ENCODE assay signal across 28 cellular contexts in genomic region chr22:26680485-26680884, GRCh38. TPM values are rescaled to one million over a fixed set of nuclear protein-coding genes. Genes with fewer than 3 reads are reported as not detected.
DNase-seq lines count a peak whose midpoint lies in the region; ATAC-seq and TF ChIP-seq lines count a peak whose summit lies in the region.
"Had no signal": no experiment of that assay in that cellular context is flagged by ENCODE, and none has a peak within 500 bp of the region (broad histone marks: within the 10 kb centered on the region; RNA-seq: fewer than 3 reads in every experiment).

No MANE protein-coding gene starts in this region.

- no peak overlapping the region for H3K4me3 Mint-ChIP-seq in CD4-positive, CD25-positive, alpha-beta regulatory T cell
- H3K4me3 Mint-ChIP-seq in chondrocyte (ENCODE audit: unreplicated experiment), result no peak overlapping the region
- H3K4me3 Mint-ChIP-seq: CD8-positive, alpha-beta memory T cell had no signal

- H3K18ac ChIP-seq in IMR-90 (ENCODE audit: low read depth, low read length) (no peak overlapping the region), neuronal stem cell (ENCODE audit: low read length) (peak overlapping the region; percentile 31)

- no peak overlapping the region for H2BK15ac ChIP-seq in IMR-90 (ENCODE audit: low read depth, low read length)
- H2BK15ac ChIP-seq in neuronal stem cell (ENCODE audit: low read length), result no peak overlapping the region

- H3K36me3 ChIP-seq in CD4-positive, CD25-positive, alpha-beta regulatory T cell (ENCODE audit: control insufficient read depth, insufficient read depth, low read length), result peaks cover 64% of the 10 kb centered on the region
- H3K36me3 ChIP-seq in IMR-90 (ENCODE audit: control insufficient read depth, insufficient read depth, low read length), result peaks cover 2% of the 10 kb centered on the region; the same call in 1 of the 2 replicates
- peaks cover 1 to 12% of the 10 kb centered on the region in 2 donors for H3K36me3 ChIP-seq in neuronal stem cell (replicated peaks in 1 of 2; ENCODE audit: control insufficient read depth in 2 of 2, insufficient read depth in 2 of 2, low read length in 2 of 2)

- no peaks in the 10 kb centered on the region for H3K9me3 Mint-ChIP-seq in CD4-positive, CD25-positive, alpha-beta regulatory T cell
- H3K9me3 Mint-ChIP-seq in chondrocyte (ENCODE audit: low read depth), result peaks cover 6% of the 10 kb centered on the region
- H3K9me3 Mint-ChIP-seq: CD8-positive, alpha-beta memory T cell had no signal

- H3K4me2 ChIP-seq in IMR-90 (ENCODE audit: low read depth, low read length), result no peak overlapping the region
- no peak overlapping the region for H3K4me2 ChIP-seq in neuronal stem cell (ENCODE audit: insufficient read depth, low read length, poor library complexity, severe bottlenecking)

- ATAC-seq in CD4-positive, CD25-positive, alpha-beta regulatory T cell (ENCODE audit: low read depth in 2 of 2), result no peak
- ATAC-seq in IMR-90 (ENCODE audit: low read depth) (no peak), HG03139 (IDR thresholded peaks at IDR 0.05; ENCODE audit: unreplicated experiment) (no peak)
- ATAC-seq: HepG2, PC-3 had no signal

- no peak overlapping the region for H3K4me3 ChIP-seq in CD4-positive, CD25-positive, alpha-beta regulatory T cell (ENCODE audit: low read depth, low read length)
- no peak overlapping the region for H3K4me3 ChIP-seq in IMR-90 (ENCODE audit: insufficient read depth, low read depth, low read length)
- no peak overlapping the region for H3K4me3 ChIP-seq in neuronal stem cell (ENCODE audit: low read length in 2 of 2)

- H3K14ac ChIP-seq in IMR-90 (replicated peaks; ENCODE audit: low read depth, low read length), result no peak overlapping the region
- no peak overlapping the region for H3K14ac ChIP-seq in neuronal stem cell (ENCODE audit: low read length)

- no peak overlapping the region for H3K27ac ChIP-seq in CD4-positive, CD25-positive, alpha-beta regulatory T cell (ENCODE audit: insufficient read depth, low read length, poor library complexity, severe bottlenecking)
- no peak overlapping the region for H3K27ac ChIP-seq in IMR-90 (ENCODE audit: insufficient read depth, low read length)
- no peak overlapping the region for H3K27ac ChIP-seq in neuronal stem cell (replicated peaks; ENCODE audit: low read length)

- CTCF ChIA-PET in IMR-90 (lab: Yijun Ruan, JAX), result no interaction called here

- in situ Hi-C loops in IMR-90 (cut with MboI; ENCODE audit: low sequenced_read_pairs), result no loop called here

- TF ChIP-seq RAD21 in IMR-90 (IDR thresholded peaks at IDR 0.05; ENCODE audit: low read length), result no peak

- no peak for DNase-seq in CD4-positive, CD25-positive, alpha-beta regulatory T cell
- no peak for DNase-seq in IMR-90
- DNase-seq in chondrocyte (ENCODE audit: low spot score), result no peak
- DNase-seq in neuronal stem cell (ENCODE audit: low spot score), result no peak
- DNase-seq in posterior vena cava (ENCODE audit: low spot score), result no peak
- no peak for DNase-seq in hepatic stellate cell (ENCODE audit: low spot score)
- DNase-seq in DMS53 (lab: John Stamatoyannopoulos, UW), result no peak
- DNase-seq: C1 segment of cervical spinal cord; DMS 273 treated with DMSO at 0.1 percent for 48 hours; DMS79 treated with DMSO at 0.1 percent for 48 hours; KBM-7; MV-4-11; NCI-H1105; NCI-H146; NCI-H1930; NCI-H446; NCI-H524 treated with DMSO at 0.1 percent for 48 hours; NCI-H82; NK-92 treated with Interleukin-12 subunit alpha and Interleukin-12 subunit beta, amount 100 ng/mL, for 24 hours; PC-3 had no signal

- H2BK12ac ChIP-seq in neuronal stem cell (ENCODE audit: low read length), result no peak overlapping the region

- peaks cover 17 to 63% of the 10 kb centered on the region in 2 experiments for H3K79me1 ChIP-seq in IMR-90 (ENCODE audit: low read depth in 1 of 2, low read length in 2 of 2)
- no peaks in the 10 kb centered on the region for H3K79me1 ChIP-seq in neuronal stem cell (ENCODE audit: low read depth, low read length)

- H4K5ac ChIP-seq in IMR-90 (ENCODE audit: low read depth, low read length), result no peak overlapping the region

- H3K27ac Mint-ChIP-seq in CD4-positive, CD25-positive, alpha-beta regulatory T cell, result peak overlapping the region in 2 of 3 donors; percentile 13 to 75
- H3K27ac Mint-ChIP-seq in chondrocyte (ENCODE audit: unreplicated experiment), result peak overlapping the region; percentile 90

- no CpG with 5 or more reads among the region's 3 CpGs for WGBS in IMR-90 (ENCODE audit: extremely low coverage in 2 of 2, insufficient read length in 1 of 2), 2 experiments
- no CpG with 5 or more reads among the region's 3 CpGs for WGBS in neuronal stem cell (ENCODE audit: extremely low coverage in 2 of 2, insufficient read length in 2 of 2, insufficient replicate concordance in 1 of 2), 2 donors

- no peak overlapping the region for H2BK5ac ChIP-seq in IMR-90 (ENCODE audit: low read depth, low read length, poor library complexity, severe bottlenecking)
- no peak overlapping the region for H2BK5ac ChIP-seq in neuronal stem cell (ENCODE audit: low read length)

- peaks cover 11 to 81% (median 45%) of the 10 kb centered on the region in 4 donors for H3K4me1 Mint-ChIP-seq in CD4-positive, CD25-positive, alpha-beta regulatory T cell
- peaks cover 73% of the 10 kb centered on the region for H3K4me1 Mint-ChIP-seq in chondrocyte (ENCODE audit: low read depth)

- H3K4ac ChIP-seq in IMR-90 (ENCODE audit: low read depth, low read length), result peak overlapping the region; percentile 5; the same call in 1 of the 2 replicates
- H3K4ac ChIP-seq in neuronal stem cell (ENCODE audit: low read length), result no peak overlapping the region

- H4K91ac ChIP-seq in IMR-90 (ENCODE audit: insufficient read depth, low read depth, low read length) (no peak overlapping the region), neuronal stem cell (ENCODE audit: low read depth, low read length, poor library complexity) (no peak overlapping the region)

- H2BK120ac ChIP-seq in IMR-90 (ENCODE audit: low read depth, low read length), result no peak overlapping the region
- H2BK120ac ChIP-seq in neuronal stem cell (ENCODE audit: low read depth, low read length), result no peak overlapping the region

- H2AK9ac ChIP-seq in IMR-90 (replicated peaks; ENCODE audit: low read depth, low read length, poor library complexity), result no peak overlapping the region

- H2AK5ac ChIP-seq in IMR-90 (ENCODE audit: low read depth, low read length) (peak overlapping the region; percentile 18; the same call in 1 of the 2 replicates), neuronal stem cell (ENCODE audit: low read depth, low read length) (peak overlapping the region; percentile 41)

- H3K23ac ChIP-seq in IMR-90 (ENCODE audit: low read depth, low read length) (no peak overlapping the region), neuronal stem cell (ENCODE audit: low read depth, low read length, poor library complexity) (no peak overlapping the region)

- H3K9me1 ChIP-seq in IMR-90 (ENCODE audit: insufficient read depth, low read length), result peaks cover 8% of the 10 kb centered on the region

- intact Hi-C loops in IMR-90 (cut with micrococcal nuclease) (no loop called here), posterior vena cava (cut with DNase I) (no loop called here)

- H2AFZ ChIP-seq in IMR-90 (replicated peaks; ENCODE audit: low read length, poor library complexity), result no peak overlapping the region
- no peak overlapping the region for H2AFZ ChIP-seq in neuronal stem cell (ENCODE audit: low read length)

- H3K56ac ChIP-seq in IMR-90 (ENCODE audit: extremely low read depth, insufficient read depth, low read length), result no peak overlapping the region

- peaks cover 29% of the 10 kb centered on the region for H3K4me1 ChIP-seq in CD4-positive, CD25-positive, alpha-beta regulatory T cell (ENCODE audit: control insufficient read depth, insufficient read depth, low read length, poor library complexity, severe bottlenecking)
- H3K4me1 ChIP-seq in IMR-90 (ENCODE audit: control insufficient read depth, insufficient read depth, low read length) (peaks cover 11% of the 10 kb centered on the region), neuronal stem cell (ENCODE audit: control insufficient read depth in 2 of 2, insufficient read depth in 1 of 2, low read depth in 1 of 2, low read length in 2 of 2) (peaks cover 12 to 20% of the 10 kb centered on the region in 2 donors)

- dilution Hi-C loops in IMR-90 (cut with HindIII; ENCODE audit: low sequenced_read_pairs, unreplicated experiment), result no loop called here

- no peaks in the 10 kb centered on the region for H3K27me3 ChIP-seq in CD4-positive, CD25-positive, alpha-beta regulatory T cell (ENCODE audit: control insufficient read depth, insufficient read depth, low read length)
- no peaks in the 10 kb centered on the region for H3K27me3 ChIP-seq in IMR-90 (ENCODE audit: control insufficient read depth, insufficient read depth, low read length)
- H3K27me3 ChIP-seq in neuronal stem cell (ENCODE audit: control insufficient read depth in 3 of 3, insufficient read depth in 3 of 3, low read depth in 1 of 3, low read length in 3 of 3), result no peaks in the 10 kb centered on the region

- no peak overlapping the region for H4K8ac ChIP-seq in IMR-90 (ENCODE audit: low read depth in 2 of 2, low read length in 2 of 2)
- no peak overlapping the region for H4K8ac ChIP-seq in neuronal stem cell (ENCODE audit: low read depth, low read length)

- no peak overlapping the region for H3K9ac ChIP-seq in IMR-90 (ENCODE audit: low read depth, low read length)
- H3K9ac ChIP-seq in neuronal stem cell (ENCODE audit: low read depth, low read length, poor library complexity), result no peak overlapping the region

- BruUV-seq in IMR-90 (replicated peaks; lab: Mats Ljungman, UMichigan), result no TSS peak

- POLR2A ChIA-PET in IMR-90 (lab: Charles Lee; ENCODE audit: unreplicated experiment), result no interaction called here

- H3K36me3 Mint-ChIP-seq in CD4-positive, CD25-positive, alpha-beta regulatory T cell, result peaks cover 39% of the 10 kb centered on the region
- H3K36me3 Mint-ChIP-seq in chondrocyte (ENCODE audit: low read depth), result peaks cover 8% of the 10 kb centered on the region

- TF ChIP-seq POLR2A in IMR-90 (IDR thresholded peaks at IDR 0.05; ENCODE audit: low read depth, low read length), result no peak

- H4K20me1 ChIP-seq in IMR-90 (ENCODE audit: insufficient read depth, low read length), result no peaks in the 10 kb centered on the region

- H3K9me3 ChIP-seq in CD4-positive, CD25-positive, alpha-beta regulatory T cell (ENCODE audit: control insufficient read depth in 2 of 2, low read length in 2 of 2), result no peaks in the 10 kb centered on the region
- H3K9me3 ChIP-seq in IMR-90 (ENCODE audit: control insufficient read depth, insufficient read depth, low read length) (0 out of 2 replicates have a peak, but pooled peaks cover 4% of the 10 kb centered on the region), neuronal stem cell (replicated peaks in 1 of 2; ENCODE audit: control insufficient read depth in 2 of 2, insufficient read depth in 1 of 2, low read depth in 1 of 2, low read length in 2 of 2) (peaks cover 0 to 8% of the 10 kb centered on the region in 2 donors)

- H3K27me3 Mint-ChIP-seq in CD4-positive, CD25-positive, alpha-beta regulatory T cell, result no peaks in the 10 kb centered on the region
- no peaks in the 10 kb centered on the region for H3K27me3 Mint-ChIP-seq in chondrocyte (ENCODE audit: low read depth)
- H3K27me3 Mint-ChIP-seq: CD8-positive, alpha-beta memory T cell had no signal

- H2BK20ac ChIP-seq in IMR-90 (ENCODE audit: low read depth, low read length), result no peak overlapping the region

- TF ChIP-seq CTCF in IMR-90 (conservative IDR thresholded peaks at IDR 0.05; ENCODE audit: low read depth, low read length) (no peak), chondrocyte (IDR thresholded peaks at IDR 0.05) (no peak)

RNA-seq across cellular contexts. Expression of gene MIAT, which starts 23.1 kb away (rescaled TPM):
- total RNA-seq in CD4-positive, CD25-positive, alpha-beta regulatory T cell, result 305 TPM
- polyA plus RNA-seq in CD4-positive, CD25-positive, alpha-beta regulatory T cell, result 1 to 10 TPM; 1.4 to 3.1 (median 2.4) TPM
- total RNA-seq in IMR-90 (2012; rRNA removed) (0.54 and 1.1 TPM in 2 replicates), chondrocyte (2.5 to 6.2 TPM (median 3.5 TPM) in 3 replicates), posterior vena cava (1 to 10 TPM; 1.4 to 1.6 TPM)
- polyA plus RNA-seq in IMR-90 (2012; rRNA removed), result 0.29 and 0.65 TPM in 2 replicates
- polyA plus RNA-seq in IMR-90 (2012; cell fraction: cytosol; rRNA removed), result 0.03 and 0.09 TPM in 2 replicates
- polyA plus RNA-seq in IMR-90 (2012; cell fraction: nucleus; rRNA removed; ENCODE audit: low replicate concordance), result 2.9 and 11.6 TPM in 2 replicates
- 42.5 TPM for polyA plus RNA-seq in neuronal stem cell (2013, experiment 1 of 2)
- polyA plus RNA-seq in neuronal stem cell (2013, experiment 2 of 2), result 40.0 TPM
- polyA plus RNA-seq: HepG2 had no signal

RNA-seq across cellular contexts. Expression of gene CRYBA4, which starts 58.7 kb away (rescaled TPM):
- not detected for total RNA-seq in CD4-positive, CD25-positive, alpha-beta regulatory T cell
- under 1 TPM in 1 of 4 donors, not detected in 3; 0.59 TPM for polyA plus RNA-seq in CD4-positive, CD25-positive, alpha-beta regulatory T cell
- total RNA-seq in IMR-90 (2012; rRNA removed) (not detected in 2 replicates), chondrocyte (not detected in 3 replicates), posterior vena cava (not detected)
- polyA plus RNA-seq in IMR-90 (2012; rRNA removed), result not detected in 2 replicates
- not detected in 2 replicates for polyA plus RNA-seq in IMR-90 (2012; cell fraction: cytosol; rRNA removed)
- not detected in 2 replicates for polyA plus RNA-seq in IMR-90 (2012; cell fraction: nucleus; rRNA removed; ENCODE audit: low replicate concordance)
- 1.1 TPM for polyA plus RNA-seq in neuronal stem cell (2013, experiment 1 of 2)
- 1.2 TPM for polyA plus RNA-seq in neuronal stem cell (2013, experiment 2 of 2)
- total RNA-seq: A673; CD8-positive, alpha-beta memory T cell; H4; HepG2; HT1080; LHCN-M2; MCF 10A; PC-3 had no signal
- polyA plus RNA-seq: CD8-positive, alpha-beta memory T cell; HepG2 had no signal

Comparison
In these comparisons a context has a peak if more than half of its experiments do, and no peak if none do; other contexts are left out.
1. RNA of gene MIAT, which starts 23.1 kb away (total RNA-seq): 305 TPM in CD4-positive, CD25-positive, alpha-beta regulatory T cell (single experiment); 2.5 to 6.2 TPM in chondrocyte, 1.4 to 1.6 TPM in posterior vena cava and 0.54 to 1.1 TPM in IMR-90; every median in the first group is over 10 times any median in the second.